Comparison of ENCODE assay signal across 7 cellular contexts in the genomic region with DNA sequence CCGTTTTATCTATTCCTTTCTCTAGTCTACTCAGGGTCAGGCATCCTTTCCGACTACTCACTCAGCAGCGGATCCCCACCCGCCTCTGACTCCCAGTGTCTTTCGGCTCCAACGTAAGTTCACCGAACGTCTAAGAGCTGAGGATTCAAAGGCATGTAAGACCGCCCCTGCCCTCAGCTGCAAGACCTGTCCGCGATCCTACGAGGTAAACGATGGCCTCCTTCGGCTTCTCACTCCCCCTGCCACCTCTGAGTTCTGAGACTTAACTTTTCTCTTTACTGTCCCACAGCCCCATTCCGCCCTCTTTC. TPM values are rescaled to one million over a fixed set of nuclear protein-coding genes. Genes with fewer than 3 reads are reported as not detected.
DNase-seq lines count a peak whose midpoint lies in the region; ATAC-seq and TF ChIP-seq lines count a peak whose summit lies in the region.

No MANE protein-coding gene starts in this region.

- no peak for TF ChIP-seq CTCF in MCF 10A (IDR thresholded peaks at IDR 0.05; ENCODE audit: unreplicated experiment)

- H3K9me3 ChIP-seq in muscle layer of colon (ENCODE audit: low read length): no peaks in the 10 kb centered on the region

- peaks cover 55% of the 10 kb centered on the region for H3K36me3 Mint-ChIP-seq in MCF 10A (ENCODE audit: insufficient read depth, unreplicated experiment)

- ATAC-seq in GM19395 (IDR thresholded peaks at IDR 0.05; ENCODE audit: unreplicated experiment) (peak; percentile 28), HG03378 (IDR thresholded peaks at IDR 0.05; ENCODE audit: unreplicated experiment) (peak; percentile 12), GM19455 (IDR thresholded peaks at IDR 0.05; ENCODE audit: unreplicated experiment) (no peak)

- H3K4me1 ChIP-seq in muscle layer of colon (ENCODE audit: insufficient read depth, low read length): peaks cover 12% of the 10 kb centered on the region

- peak overlapping the region; percentile 98 for H3K4me3 Mint-ChIP-seq in MCF 10A (ENCODE audit: unreplicated experiment)

- H3K36me3 ChIP-seq in muscle layer of colon (ENCODE audit: insufficient read depth, low read length): peaks cover 31% of the 10 kb centered on the region

- CTCF ChIA-PET in MCF 10A (lab: Yijun Ruan, JAX): interaction anchor here (0.6 to 5.7 kb wide), 9 partner anchors 34 to 273 kb away, joined by 3 to 54 read pairs (median 4); partner anchors contain the start of gene RNF43

- intact Hi-C loops in MCF 10A (cut with micrococcal nuclease): loop anchor here (1.0 kb wide), 2 partner anchors 34 to 66 kb away; partner anchors contain the start of gene RNF43

- peaks cover 10% of the 10 kb centered on the region for H3K4me1 Mint-ChIP-seq in MCF 10A (ENCODE audit: insufficient read depth, unreplicated experiment)

- peak overlapping the region; percentile 55 for H3K9ac ChIP-seq in muscle layer of colon (ENCODE audit: low read length)

- DNase-seq in MCF 10A (ENCODE audit: unreplicated experiment) (no peak), NCI-H1417 (lab: John Stamatoyannopoulos, UW) (no peak)
- no peak for DNase-seq in stimulated activated CD4-positive, alpha-beta T cell treated with anti-CD3 and anti-CD28 coated beads, Interleukin-1b, Interleukin-23, amount 100 ng/mL, for 48 hours

- peak overlapping the region; percentile 77 to 99 for H3K4me3 ChIP-seq in muscle layer of colon (ENCODE audit: low read depth in 1 of 2, low read length in 2 of 2)

- POLR2A ChIA-PET in MCF 10A (lab: Yijun Ruan, JAX): interaction anchor here (0.6 to 8.5 kb wide), 38 partner anchors 11 to 803 kb away, joined by 3 to 436 read pairs (median 4); partner anchors contain the start of genes MKS1, MTMR4, RAD51C and RNF43

- BruUV-seq in MCF 10A (replicated peaks; lab: Mats Ljungman, UMichigan): no TSS peak

- peak overlapping the region; percentile 91 for H3K27ac ChIP-seq in muscle layer of colon (ENCODE audit: low read depth, low read length)

- H3K9me3 Mint-ChIP-seq in MCF 10A (ENCODE audit: unreplicated experiment): no peaks in the 10 kb centered on the region

- H3K27ac Mint-ChIP-seq in MCF 10A (ENCODE audit: low read depth, unreplicated experiment): peak overlapping the region; percentile 97

- H3K27me3 Mint-ChIP-seq in MCF 10A (ENCODE audit: insufficient read depth, unreplicated experiment): no peaks in the 10 kb centered on the region

- no peaks in the 10 kb centered on the region for H3K27me3 ChIP-seq in muscle layer of colon (ENCODE audit: control insufficient read depth in 1 of 2, insufficient read depth in 2 of 2, low read length in 2 of 2)

RNA-seq across cellular contexts. Expression of gene SUPT4H1, which starts 0.3 kb away (rescaled TPM):
- total RNA-seq in MCF 10A (2022): 63.4 and 90.8 TPM in 2 replicates

RNA-seq across cellular contexts. Expression of gene TSPOAP1, which starts 23.1 kb away (rescaled TPM):
- not detected in 2 replicates for total RNA-seq in MCF 10A (2022)
